10 cellular contexts compared by ENCODE assay signal in the genomic region with DNA sequence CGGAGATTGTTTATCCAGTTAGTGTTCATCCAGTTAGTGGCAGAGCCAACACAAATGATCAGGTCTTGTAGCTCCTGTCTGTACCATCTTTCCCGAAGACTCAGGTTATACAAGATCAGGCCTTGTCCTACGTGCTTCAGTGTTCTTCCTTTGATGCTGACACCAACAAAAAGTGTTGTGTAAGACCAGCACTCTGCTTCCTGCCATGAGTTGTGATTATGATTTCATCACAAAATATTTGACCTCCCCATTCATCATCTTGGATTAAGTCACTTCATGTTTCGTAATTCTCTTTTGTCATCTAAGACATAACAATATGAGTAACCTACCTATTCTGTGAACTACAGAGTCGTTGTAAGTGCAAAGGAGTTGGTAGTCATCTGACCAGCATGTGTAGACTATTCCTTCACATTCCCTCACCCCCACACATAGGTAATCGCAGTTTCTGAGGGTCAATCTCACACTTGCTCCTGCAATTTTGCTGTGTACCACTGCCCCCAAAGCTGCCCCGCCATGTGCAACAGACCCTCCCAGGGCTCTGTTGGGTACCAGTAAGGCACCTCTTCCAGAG.
DNase-seq lines count a peak whose midpoint lies in the region; ATAC-seq and TF ChIP-seq lines count a peak whose summit lies in the region.
"Had no signal": no experiment of that assay in that cellular context is flagged by ENCODE, and none has a peak within 500 bp of the region (broad histone marks: within the 10 kb centered on the region; RNA-seq: fewer than 3 reads in every experiment).

No MANE protein-coding gene starts in this region.

- no peaks in the 10 kb centered on the region for H3K36me3 ChIP-seq in mammary epithelial cell (ENCODE audit: insufficient read depth, low read length)

- dilution Hi-C loops in mammary epithelial cell (cut with HindIII; ENCODE audit: low sequenced_read_pairs) = loop anchor here (5.0 kb wide), 1 partner anchor 70 kb away; no protein-coding TSS in a partner anchor

- peak; percentile 82 to 84 for ATAC-seq in natural killer cell treated with Interleukin-12 subunit alpha and Interleukin-12 subunit beta and Interleukin-15 and Interleukin-18, amount 100 ng/mL, for 72 hours
- ATAC-seq in HG03196 (IDR thresholded peaks at IDR 0.05; ENCODE audit: unreplicated experiment) = no peak
- no peak for ATAC-seq in activated T-helper 17 cell treated with anti-CD3 and anti-CD28 coated beads, Interleukin-2, amount 50 U/mL, for 72 hours (replicated peaks)

- TF ChIP-seq CTCF in CD14-positive monocyte (IDR thresholded peaks at IDR 0.05) (no peak), mammary epithelial cell (conservative IDR thresholded peaks at IDR 0.05 in 1 of 2, IDR thresholded peaks at IDR 0.05 in 1 of 2; ENCODE audit: extremely low read depth in 1 of 2, insufficient read depth in 1 of 2, low read depth in 1 of 2, low read length in 2 of 2) (no peak)

- H3K4me3 Mint-ChIP-seq in CD14-positive monocyte = no peak overlapping the region
- H3K4me3 Mint-ChIP-seq in natural killer cell treated with Interleukin-12 subunit alpha and Interleukin-12 subunit beta and Interleukin-15 and Interleukin-18, amount 100 ng/mL, for 72 hours = no peak overlapping the region
- no peak overlapping the region for H3K4me3 Mint-ChIP-seq in activated T-helper 17 cell treated with anti-CD3 and anti-CD28 coated beads, Interleukin-2, amount 50 U/mL, for 72 hours
- H3K4me3 Mint-ChIP-seq: T-helper 1 cell treated with Interleukin-12 subunit alpha and Interleukin-12 subunit beta and Interleukin-4 antibody, amounts not matched to agents 30 μg/mL and 1 μg/mL, for 36 hours had no signal

- WGBS in mammary epithelial cell (ENCODE audit: low coverage, missing lambda C conversion rate) = 11% methylated on average over 7 of the region's 7 CpGs

- peaks cover 0 to 8% (median 5%) of the 10 kb centered on the region in 7 donors for H3K9me3 Mint-ChIP-seq in CD14-positive monocyte
- H3K9me3 Mint-ChIP-seq in natural killer cell treated with Interleukin-12 subunit alpha and Interleukin-12 subunit beta and Interleukin-15 and Interleukin-18, amount 100 ng/mL, for 72 hours = no peaks in the 10 kb centered on the region
- H3K9me3 Mint-ChIP-seq in activated T-helper 17 cell treated with anti-CD3 and anti-CD28 coated beads, Interleukin-2, amount 50 U/mL, for 72 hours = no peaks in the 10 kb centered on the region
- H3K9me3 Mint-ChIP-seq: T-helper 1 cell treated with Interleukin-12 subunit alpha and Interleukin-12 subunit beta and Interleukin-4 antibody, amounts not matched to agents 30 μg/mL and 1 μg/mL, for 36 hours had no signal

- peaks cover 20% of the 10 kb centered on the region for H3K4me1 Mint-ChIP-seq in CD14-positive monocyte
- peaks cover 6 to 11% of the 10 kb centered on the region in 2 donors for H3K4me1 Mint-ChIP-seq in natural killer cell treated with Interleukin-12 subunit alpha and Interleukin-12 subunit beta and Interleukin-15 and Interleukin-18, amount 100 ng/mL, for 72 hours (ENCODE audit: low read depth in 2 of 2)
- H3K4me1 Mint-ChIP-seq in activated T-helper 17 cell treated with anti-CD3 and anti-CD28 coated beads, Interleukin-2, amount 50 U/mL, for 72 hours = no peaks in the 10 kb centered on the region

- no peak overlapping the region for H3K9ac ChIP-seq in mammary epithelial cell (ENCODE audit: insufficient read depth, low read length)

- peak overlapping the region; percentile 7 for H3K4me2 ChIP-seq in mammary epithelial cell (ENCODE audit: insufficient read depth, low read depth, low read length)

- H3K27ac Mint-ChIP-seq in CD14-positive monocyte = peak overlapping the region; percentile 66 to 91 (median 85)
- peak overlapping the region in 1 of 2 donors; percentile 6 for H3K27ac Mint-ChIP-seq in natural killer cell treated with Interleukin-12 subunit alpha and Interleukin-12 subunit beta and Interleukin-15 and Interleukin-18, amount 100 ng/mL, for 72 hours
- H3K27ac Mint-ChIP-seq in activated T-helper 17 cell treated with anti-CD3 and anti-CD28 coated beads, Interleukin-2, amount 50 U/mL, for 72 hours = no peak overlapping the region
- H3K27ac Mint-ChIP-seq: T-helper 1 cell treated with Interleukin-12 subunit alpha and Interleukin-12 subunit beta and Interleukin-4 antibody, amounts not matched to agents 30 μg/mL and 1 μg/mL, for 36 hours had no signal

- CTCF ChIA-PET in mammary epithelial cell (lab: Charles Lee; ENCODE audit: low non-redundant PET) = interaction anchor here (0.8 kb wide), 1 partner anchor 94 kb away, joined by 12 read pairs; no protein-coding TSS in a partner anchor

- intact Hi-C loops in CD14-positive monocyte (cut with micrococcal nuclease) = loop anchor here in 1 of 2 donors (10.0 kb wide), 2 partner anchors 238 to 1672 kb away; a partner anchor contains a TSS
- intact Hi-C loops in mammary epithelial cell (cut with micrococcal nuclease) = loop anchor here (1.0 to 5.0 kb wide), 4 partner anchors 20 to 190 kb away; a partner anchor contains a TSS

- peaks cover 18% of the 10 kb centered on the region for H3K4me1 ChIP-seq in mammary epithelial cell (ENCODE audit: insufficient read depth, low read length)

- no peak overlapping the region for H3K4me3 ChIP-seq in mammary epithelial cell (replicated peaks in 1 of 3; ENCODE audit: insufficient read depth in 1 of 3, low read depth in 2 of 3, low read length in 3 of 3)

- no peaks in the 10 kb centered on the region for H3K79me2 ChIP-seq in mammary epithelial cell (ENCODE audit: insufficient read depth, low read length)

- H2AFZ ChIP-seq in mammary epithelial cell (ENCODE audit: low read depth, low read length) = no peak overlapping the region

- no peaks in the 10 kb centered on the region for H3K27me3 ChIP-seq in mammary epithelial cell (ENCODE audit: insufficient read depth, low read length)

- H3K9me3 ChIP-seq in mammary epithelial cell (replicated peaks; ENCODE audit: insufficient read depth, low read length) = peaks cover 3% of the 10 kb centered on the region

- peaks cover 0 to 3% (median 0%) of the 10 kb centered on the region in 3 donors for H3K27me3 Mint-ChIP-seq in CD14-positive monocyte (ENCODE audit: low read depth in 3 of 3)
- peaks cover 17 to 35% of the 10 kb centered on the region in 2 donors for H3K27me3 Mint-ChIP-seq in natural killer cell treated with Interleukin-12 subunit alpha and Interleukin-12 subunit beta and Interleukin-15 and Interleukin-18, amount 100 ng/mL, for 72 hours
- H3K27me3 Mint-ChIP-seq in activated T-helper 17 cell treated with anti-CD3 and anti-CD28 coated beads, Interleukin-2, amount 50 U/mL, for 72 hours = peaks cover 13% of the 10 kb centered on the region

- no TSS peak for BruUV-seq in mammary epithelial cell (replicated peaks; lab: Mats Ljungman, UMichigan)

- no peaks in the 10 kb centered on the region for H4K20me1 ChIP-seq in mammary epithelial cell (ENCODE audit: insufficient read depth, low read length)

- H3K36me3 Mint-ChIP-seq in CD14-positive monocyte = peaks cover 0 to 1% of the 10 kb centered on the region in 2 donors
- H3K36me3 Mint-ChIP-seq in natural killer cell treated with Interleukin-12 subunit alpha and Interleukin-12 subunit beta and Interleukin-15 and Interleukin-18, amount 100 ng/mL, for 72 hours = no peaks in the 10 kb centered on the region
- no peaks in the 10 kb centered on the region for H3K36me3 Mint-ChIP-seq in activated T-helper 17 cell treated with anti-CD3 and anti-CD28 coated beads, Interleukin-2, amount 50 U/mL, for 72 hours (ENCODE audit: low read depth)

- in situ Hi-C loops in mammary epithelial cell (cut with MboI; ENCODE audit: low sequenced_read_pairs in 2 of 2) = no loop called here

- DNase-seq in CD14-positive monocyte (ENCODE audit: low spot score) (peak; percentile 61), NCI-H226 (peak; percentile 92), mammary epithelial cell (peak; percentile 100), NCI-H2196 (lab: John Stamatoyannopoulos, UW; ENCODE audit: unreplicated experiment) (no peak), NCI-H1105 (lab: John Stamatoyannopoulos, UW) (no peak)
- DNase-seq in natural killer cell treated with Interleukin-12 subunit alpha and Interleukin-12 subunit beta and Interleukin-15 and Interleukin-18, amount 100 ng/mL, for 72 hours (ENCODE audit: low spot score) = no peak
- DNase-seq: left cardiac atrium had no signal

- H3K27ac ChIP-seq in mammary epithelial cell (ENCODE audit: insufficient read depth, low read depth, low read length) = peak overlapping the region; percentile 88

Comparison
In these comparisons a context has a peak if more than half of its experiments do, and no peak if none do; other contexts are left out.
1. DNase-seq: peak in CD14-positive monocyte (single experiment), NCI-H226 (single experiment) and mammary epithelial cell (single experiment); none in natural killer cell treated with Interleukin-12 subunit alpha and Interleukin-12 subunit beta and Interleukin-15 and Interleukin-18, amount 100 ng/mL, for 72 hours (single experiment), NCI-H2196 (single experiment) and NCI-H1105 (single experiment).
2. ATAC-seq: peak in natural killer cell treated with Interleukin-12 subunit alpha and Interleukin-12 subunit beta and Interleukin-15 and Interleukin-18, amount 100 ng/mL, for 72 hours (2 of 2); none in HG03196 (single experiment) and activated T-helper 17 cell treated with anti-CD3 and anti-CD28 coated beads, Interleukin-2, amount 50 U/mL, for 72 hours (single experiment).